ENCODE assay signal across 9 cellular contexts in genomic region chr13:29125934-29126424, GRCh38.
DNase-seq lines count a peak whose midpoint lies in the region; ATAC-seq, FAIRE-seq and TF ChIP-seq lines count a peak whose summit lies in the region.
"Had no signal": no experiment of that assay in that cellular context is flagged by ENCODE, and none has a peak within 500 bp of the region (broad histone marks: within the 10 kb centered on the region; RNA-seq: fewer than 3 reads in every experiment).

No MANE protein-coding gene starts in this region.

- H3K9me3 ChIP-seq in endocrine pancreas (ENCODE audit: control insufficient read depth, low read length) (no peaks in the 10 kb centered on the region), WERI-Rb-1 (ENCODE audit: severe bottlenecking) (no peaks in the 10 kb centered on the region), left ventricle myocardium inferior (replicated peaks) (no peaks in the 10 kb centered on the region), pancreas (no peaks in the 10 kb centered on the region)

- intact Hi-C loops in left ventricle myocardium inferior (cut with micrococcal nuclease) = no loop called here
- intact Hi-C loops in pancreas (cut with DNase I) = no loop called here

- ATAC-seq in GM18870 (IDR thresholded peaks at IDR 0.05; ENCODE audit: unreplicated experiment) = peak; percentile 67
- peak; percentile 57 for ATAC-seq in GM21619 (IDR thresholded peaks at IDR 0.05; ENCODE audit: unreplicated experiment)
- peak; percentile 67 for ATAC-seq in HG03460 (IDR thresholded peaks at IDR 0.05; ENCODE audit: unreplicated experiment)
- no peak for ATAC-seq in pancreas

- FAIRE-seq in pancreas (lab: Jason Lieb, UNC) = no peak

- H3K27me3 ChIP-seq in endocrine pancreas (ENCODE audit: control insufficient read depth, insufficient read depth, low read length) = no peaks in the 10 kb centered on the region
- H3K27me3 ChIP-seq in WERI-Rb-1 (ENCODE audit: insufficient read depth, low read depth, severe bottlenecking) = no peaks in the 10 kb centered on the region
- no peaks in the 10 kb centered on the region for H3K27me3 ChIP-seq in left ventricle myocardium inferior (ENCODE audit: low read depth)
- no peaks in the 10 kb centered on the region for H3K27me3 ChIP-seq in pancreas
- H3K27me3 ChIP-seq: dorsolateral prefrontal cortex had no signal

- WGBS in pancreas, 2 donors = 61 to 66% methylated on average over 5 of the region's 5 CpGs

- TF ChIP-seq CTCF in WERI-Rb-1 (IDR thresholded peaks at IDR 0.05; ENCODE audit: low read depth, low read length) (no peak), left ventricle myocardium inferior (IDR thresholded peaks at IDR 0.05; ENCODE audit: borderline replicate concordance) (no peak), pancreas (IDR thresholded peaks at IDR 0.05) (no peak)

- H3K9ac ChIP-seq in endocrine pancreas (ENCODE audit: control insufficient read depth, insufficient read depth, low read length) = no peak overlapping the region

- H3K36me3 ChIP-seq in endocrine pancreas (ENCODE audit: control insufficient read depth, insufficient read depth, low read length) = no peaks in the 10 kb centered on the region
- H3K36me3 ChIP-seq in WERI-Rb-1 = no peaks in the 10 kb centered on the region
- no peaks in the 10 kb centered on the region for H3K36me3 ChIP-seq in left ventricle myocardium inferior
- no peaks in the 10 kb centered on the region for H3K36me3 ChIP-seq in pancreas

- H3K4me3 ChIP-seq in endocrine pancreas (ENCODE audit: control insufficient read depth, insufficient read depth, low read length) (peak overlapping the region; percentile 76), WERI-Rb-1 (ENCODE audit: low read depth, low read length) (no peak overlapping the region), left ventricle myocardium inferior (no peak overlapping the region), pancreas (no peak overlapping the region)
- H3K4me3 ChIP-seq: dorsolateral prefrontal cortex had no signal

- H3K27ac ChIP-seq in WERI-Rb-1 (no peak overlapping the region), left ventricle myocardium inferior (replicated peaks) (no peak overlapping the region), pancreas (no peak overlapping the region)
- H3K27ac ChIP-seq: dorsolateral prefrontal cortex had no signal

- peaks cover 24% of the 10 kb centered on the region for H3K4me1 ChIP-seq in endocrine pancreas (ENCODE audit: control insufficient read depth, insufficient read depth, low read length)
- H3K4me1 ChIP-seq in left ventricle myocardium inferior = peaks cover 8% of the 10 kb centered on the region
- H3K4me1 ChIP-seq in pancreas = no peaks in the 10 kb centered on the region

- DNase-seq in SHP77 treated with DMSO at 0.1 percent for 48 hours (lab: John Stamatoyannopoulos, UW) (no peak), WERI-Rb-1 (no peak), left ventricle myocardium inferior (no peak), pancreas (no peak)
- DNase-seq: dorsolateral prefrontal cortex had no signal

Comparison
In these comparisons a context has a peak if more than half of its experiments do, and no peak if none do; other contexts are left out.
1. ATAC-seq: peak in GM18870 (single experiment), GM21619 (single experiment) and HG03460 (single experiment); none in pancreas (0 of 4).